In the genomic region with DNA sequence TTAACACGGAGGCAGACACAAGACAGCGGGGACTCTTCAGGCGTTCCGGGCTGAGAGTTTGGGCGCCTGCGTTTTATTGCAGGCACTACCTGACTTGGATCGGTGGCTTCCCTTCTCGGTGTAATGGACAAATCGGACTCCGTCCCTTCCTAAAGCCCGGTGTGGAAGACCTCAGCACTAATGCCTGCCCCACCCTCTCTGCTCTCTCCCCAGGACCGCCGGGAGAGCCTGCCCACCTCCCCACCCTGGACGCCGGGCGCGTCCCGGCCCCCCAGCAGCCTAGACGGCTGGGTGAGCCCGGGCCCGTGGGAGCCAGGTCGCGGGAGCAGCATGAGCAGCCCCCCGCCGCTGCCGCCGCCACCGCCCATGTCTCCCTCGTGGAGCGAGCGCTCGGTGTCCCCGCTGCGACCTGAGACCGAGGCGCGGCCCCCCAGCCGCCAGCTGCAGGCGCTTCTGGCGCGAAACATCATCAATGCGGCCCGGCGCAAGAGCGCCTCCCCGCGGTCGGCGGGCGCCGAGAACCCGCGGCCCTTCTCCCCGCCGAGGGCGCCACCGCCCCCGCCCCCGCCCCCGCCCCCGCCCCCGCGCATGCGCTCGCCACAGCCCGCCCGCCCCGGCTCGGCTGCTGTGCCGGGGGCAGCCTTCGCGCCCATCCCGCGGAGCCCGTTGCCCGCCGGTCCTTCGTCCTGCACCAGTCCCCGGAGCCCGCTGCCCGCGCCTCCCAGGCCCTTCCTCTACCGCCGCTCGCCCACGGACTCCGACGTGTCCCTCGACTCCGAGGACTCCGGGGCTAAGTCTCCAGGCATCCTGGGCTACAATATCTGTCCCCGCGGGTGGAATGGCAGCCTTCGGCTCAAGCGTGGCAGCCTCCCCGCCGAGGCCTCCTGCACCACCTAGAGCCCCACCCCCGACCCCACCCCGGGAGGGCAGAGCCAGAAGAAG, we compare ENCODE assay signal across 8 cellular contexts. TPM values are rescaled to one million over a fixed set of nuclear protein-coding genes. Genes with fewer than 3 reads are reported as not detected.
DNase-seq lines count a peak whose midpoint lies in the region; ATAC-seq and TF ChIP-seq lines count a peak whose summit lies in the region.

No MANE protein-coding gene starts in this region.

- no peaks in the 10 kb centered on the region for H3K27me3 ChIP-seq in dorsolateral prefrontal cortex

- H3K4me3 ChIP-seq in dorsolateral prefrontal cortex: peak overlapping the region; percentile 29 to 80 (median 65)

- DNase-seq in SHP77 (lab: John Stamatoyannopoulos, UW): peak; percentile 27 to 58
- no peak for DNase-seq in SHP77 treated with DMSO at 0.1 percent for 48 hours (lab: John Stamatoyannopoulos, UW)
- peak; percentile 81 for DNase-seq in NCI-H2227 (lab: John Stamatoyannopoulos, UW; ENCODE audit: unreplicated experiment)
- peak; percentile 65 to 75 for DNase-seq in activated CD4-positive, alpha-beta T cell treated with anti-CD3 and anti-CD28 coated beads for 4 hours
- DNase-seq in dorsolateral prefrontal cortex: peak in 9 of 10 donors; percentile 49 to 84 (median 64)
- peak; percentile 63 to 80 for DNase-seq in lung microvascular endothelial cell (ENCODE audit: low read depth in 2 of 2)
- DNase-seq in stimulated activated CD8-positive, alpha-beta memory T cell treated with anti-CD3 and anti-CD28 coated beads, Interleukin-12 subunit alpha, Interleukin-12 subunit beta, amount 100 ng/mL, for 24 hours (ENCODE audit: extremely low read depth): peak; percentile 28

- H3K27ac ChIP-seq in dorsolateral prefrontal cortex: peak overlapping the region in 36 of 59 donors; percentile 12 to 81 (median 58)

- TF ChIP-seq CTCF in dorsolateral prefrontal cortex (IDR thresholded peaks at IDR 0.05 in 54 of 56, conservative IDR thresholded peaks at IDR 0.05 in 2 of 56; ENCODE audit: low read depth in 1 of 56, partially characterized antibody in 56 of 56): peak in 55 of 56 donors; percentile 44 to 96 (median 71)

- peak; percentile 67 for ATAC-seq in HG03039 (IDR thresholded peaks at IDR 0.05; ENCODE audit: unreplicated experiment)

- intact Hi-C loops in dorsolateral prefrontal cortex (cut with DNase I): loop anchor here (2.0 to 5.0 kb wide), 3 partner anchors 46 to 199 kb away; a partner anchor contains a TSS

RNA-seq across cellular contexts. Expression of a gene that starts 4.6 kb away (rescaled TPM):
- 1 to 10 TPM in 119 of 120 experiments, under 1 TPM in 1; 0.60 to 9.2 (median 3.8) TPM for total RNA-seq in dorsolateral prefrontal cortex
- total RNA-seq in lung microvascular endothelial cell: 0.22 and 0.40 TPM in 2 replicates

RNA-seq across cellular contexts. Expression of a gene that starts 16.0 kb away (rescaled TPM):
- 100 to 1,000 TPM in 116 of 120 experiments, 10 to 100 TPM in 4; 47.3 to 302 (median 180) TPM for total RNA-seq in dorsolateral prefrontal cortex
- 7.4 and 10.7 TPM in 2 replicates for total RNA-seq in lung microvascular endothelial cell

RNA-seq across cellular contexts. Expression of a gene that starts 44.4 kb away (rescaled TPM):
- total RNA-seq in dorsolateral prefrontal cortex (10 to 100 TPM; 36.7 to 64.8 (median 47.0) TPM), lung microvascular endothelial cell (13.1 and 17.1 TPM in 2 replicates)
